In the genomic region with DNA sequence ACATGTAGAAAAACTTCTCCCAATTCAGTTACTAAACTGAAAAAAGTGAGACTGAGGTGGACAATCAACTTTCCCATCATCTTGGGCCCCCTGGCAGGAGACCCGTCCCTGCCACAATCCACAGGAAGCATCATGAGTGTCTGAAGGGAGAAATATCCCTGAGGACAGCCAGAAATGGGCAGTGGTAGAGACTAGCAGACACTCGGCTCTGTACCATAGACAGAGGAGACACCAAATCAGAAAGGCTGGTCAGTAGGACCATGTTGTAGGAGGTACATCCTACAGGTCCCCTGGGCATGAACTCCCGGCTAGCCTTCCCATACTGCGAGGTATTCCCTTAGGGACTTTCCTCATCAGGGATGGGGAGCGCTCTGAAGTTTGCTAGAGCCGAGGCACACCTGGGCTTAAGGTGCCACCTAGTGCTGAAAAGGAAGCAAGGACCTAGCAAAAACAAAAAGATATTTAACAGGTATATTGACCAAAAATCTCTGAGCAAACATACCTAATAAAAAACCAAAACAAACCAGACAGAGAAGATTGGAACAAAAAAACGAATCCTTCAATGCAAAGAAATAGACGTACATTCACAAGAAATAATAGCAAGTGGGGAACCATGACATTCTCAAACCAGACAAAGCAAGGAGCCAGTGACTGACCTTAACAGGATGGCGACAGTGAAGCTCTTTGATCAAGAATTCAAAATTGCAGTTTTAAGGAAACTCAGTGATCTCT, we compare ENCODE assay signal across 11 cellular contexts. TPM values are rescaled to one million over a fixed set of nuclear protein-coding genes. Genes with fewer than 3 reads are reported as not detected.
DNase-seq lines count a peak whose midpoint lies in the region; ATAC-seq and TF ChIP-seq lines count a peak whose summit lies in the region.
"Had no signal": no experiment of that assay in that cellular context is flagged by ENCODE, and none has a peak within 500 bp of the region (broad histone marks: within the 10 kb centered on the region; RNA-seq: fewer than 3 reads in every experiment).

No MANE protein-coding gene starts in this region.

- H2AFZ ChIP-seq in OCI-LY1 (ENCODE audit: low read length): no peak overlapping the region

- CTCF ChIA-PET in activated CD8-positive, alpha-beta T cell treated with anti-CD3 and anti-CD28 coated beads, Interleukin-2, amount 10 ng/mL, durations not matched to agents 7 days and 5 days (lab: Charles Lee): interaction anchor here (0.9 kb wide), 1 partner anchor 19 kb away, joined by 4 read pairs; no protein-coding TSS in a partner anchor

- in situ Hi-C loops in transverse colon (cut with MboI; ENCODE audit: low pct_ligation_motif_present in 1 of 4, low pct_unique_long_range_greater_than_20kb in 1 of 4, low sequenced_read_pairs in 3 of 4): loop anchor here in 2 of 4 donors (25.0 kb wide), 3 partner anchors 224 to 374 kb away; no protein-coding TSS in a partner anchor

- H3K36me3 ChIP-seq in OCI-LY1 (ENCODE audit: insufficient read depth, low read length) (no peaks in the 10 kb centered on the region), transverse colon (no peaks in the 10 kb centered on the region)

- peak; percentile 72 for DNase-seq in activated CD4-positive, alpha-beta T cell treated with anti-CD3 and anti-CD28 coated beads, Interleukin-2, amount 10 ng/mL, durations not matched to agents 24 days and 14 days
- DNase-seq in activated CD4-positive, alpha-beta T cell treated with anti-CD3 and anti-CD28 coated beads for 4 hours: no peak
- DNase-seq in fibroblast of mammary gland (ENCODE audit: low read depth) (peak; percentile 24), transverse colon (peak; percentile 24), mesothelial cell of epicardium (ENCODE audit: low spot score in 2 of 2, unreplicated experiment in 2 of 2) (no peak)
- no peak for DNase-seq in activated CD8-positive, alpha-beta T cell treated with anti-CD3 and anti-CD28 coated beads, Interleukin-2, amount 10 ng/mL, durations not matched to agents 7 days and 5 days
- DNase-seq: activated CD4-positive, alpha-beta memory T cell treated with anti-CD3 and anti-CD28 coated beads for 36 hours; glutamatergic neuron had no signal

- TF ChIP-seq EP300 in transverse colon (IDR thresholded peaks at IDR 0.05; ENCODE audit: low read depth): no peak

- H3K36me3 Mint-ChIP-seq in activated CD4-positive, alpha-beta T cell treated with anti-CD3 and anti-CD28 coated beads, Interleukin-2, amount 10 ng/mL, durations not matched to agents 24 days and 14 days (ENCODE audit: low read depth): peaks cover 18% of the 10 kb centered on the region
- peaks cover 12% of the 10 kb centered on the region for H3K36me3 Mint-ChIP-seq in mesothelial cell of epicardium
- H3K36me3 Mint-ChIP-seq in activated CD8-positive, alpha-beta T cell treated with anti-CD3 and anti-CD28 coated beads, Interleukin-2, amount 10 ng/mL, durations not matched to agents 7 days and 5 days (ENCODE audit: low read depth): peaks cover 11% of the 10 kb centered on the region

- peaks cover 4% of the 10 kb centered on the region for H3K9me3 Mint-ChIP-seq in activated CD4-positive, alpha-beta T cell treated with anti-CD3 and anti-CD28 coated beads, Interleukin-2, amount 10 ng/mL, durations not matched to agents 24 days and 14 days
- H3K9me3 Mint-ChIP-seq in mesothelial cell of epicardium: peaks cover 32% of the 10 kb centered on the region
- H3K9me3 Mint-ChIP-seq in activated CD8-positive, alpha-beta T cell treated with anti-CD3 and anti-CD28 coated beads, Interleukin-2, amount 10 ng/mL, durations not matched to agents 7 days and 5 days (ENCODE audit: insufficient read depth): peaks cover 12% of the 10 kb centered on the region

- H3K27me3 Mint-ChIP-seq in activated CD4-positive, alpha-beta T cell treated with anti-CD3 and anti-CD28 coated beads, Interleukin-2, amount 10 ng/mL, durations not matched to agents 24 days and 14 days: no peaks in the 10 kb centered on the region
- H3K27me3 Mint-ChIP-seq in mesothelial cell of epicardium (ENCODE audit: low read depth): no peaks in the 10 kb centered on the region
- H3K27me3 Mint-ChIP-seq in activated CD8-positive, alpha-beta T cell treated with anti-CD3 and anti-CD28 coated beads, Interleukin-2, amount 10 ng/mL, durations not matched to agents 7 days and 5 days (ENCODE audit: low read depth): no peaks in the 10 kb centered on the region
- H3K27me3 Mint-ChIP-seq: activated CD4-positive, alpha-beta memory T cell treated with anti-CD3 and anti-CD28 coated beads for 36 hours had no signal

- H3K4me1 Mint-ChIP-seq in activated CD4-positive, alpha-beta T cell treated with anti-CD3 and anti-CD28 coated beads, Interleukin-2, amount 10 ng/mL, durations not matched to agents 24 days and 14 days: peaks cover 4% of the 10 kb centered on the region
- H3K4me1 Mint-ChIP-seq in mesothelial cell of epicardium: no peaks in the 10 kb centered on the region
- no peaks in the 10 kb centered on the region for H3K4me1 Mint-ChIP-seq in activated CD8-positive, alpha-beta T cell treated with anti-CD3 and anti-CD28 coated beads, Interleukin-2, amount 10 ng/mL, durations not matched to agents 7 days and 5 days (ENCODE audit: low read depth)

- no peak overlapping the region for H3K4me3 Mint-ChIP-seq in activated CD4-positive, alpha-beta T cell treated with anti-CD3 and anti-CD28 coated beads, Interleukin-2, amount 10 ng/mL, durations not matched to agents 24 days and 14 days
- H3K4me3 Mint-ChIP-seq in mesothelial cell of epicardium: no peak overlapping the region
- no peak overlapping the region for H3K4me3 Mint-ChIP-seq in activated CD8-positive, alpha-beta T cell treated with anti-CD3 and anti-CD28 coated beads, Interleukin-2, amount 10 ng/mL, durations not matched to agents 7 days and 5 days
- H3K4me3 Mint-ChIP-seq: activated CD4-positive, alpha-beta memory T cell treated with anti-CD3 and anti-CD28 coated beads for 36 hours; CD4-positive, CD25-positive, alpha-beta regulatory T cell had no signal

- H4K20me1 ChIP-seq in OCI-LY1 (ENCODE audit: insufficient read depth, low read length): no peaks in the 10 kb centered on the region

- peak; percentile 50; the same call in 1 of the 2 replicates for TF ChIP-seq CTCF in OCI-LY1 (IDR thresholded peaks at IDR 0.05; ENCODE audit: low read length)
- peak; percentile 11 for TF ChIP-seq CTCF in fibroblast of mammary gland (conservative IDR thresholded peaks at IDR 0.05; ENCODE audit: control insufficient read depth, insufficient read depth, low read depth, low read length)
- peak; percentile 24 to 58 (median 46) for TF ChIP-seq CTCF in transverse colon (IDR thresholded peaks at IDR 0.05)
- TF ChIP-seq CTCF in mesothelial cell of epicardium (IDR thresholded peaks at IDR 0.05; ENCODE audit: unreplicated experiment): no peak

- H3K9ac ChIP-seq in OCI-LY1 (ENCODE audit: low read length): no peak overlapping the region

- no peaks in the 10 kb centered on the region for H3K9me2 ChIP-seq in OCI-LY1 (ENCODE audit: low read depth, low read length)

- H3K27ac ChIP-seq in OCI-LY1 (ENCODE audit: low read depth, low read length, poor library complexity, severe bottlenecking): no peak overlapping the region
- H3K27ac ChIP-seq in transverse colon: no peak overlapping the region

- intact Hi-C loops in activated CD4-positive, alpha-beta T cell treated with anti-CD3 and anti-CD28 coated beads, Interleukin-2, amount 10 ng/mL, durations not matched to agents 24 days and 14 days (cut with micrococcal nuclease): loop anchor here (2.0 to 10.0 kb wide), 3 partner anchors 179 to 437 kb away; a partner anchor contains a TSS
- intact Hi-C loops in transverse colon (cut with DNase I; ENCODE audit: low total_unique reads): no loop called here

- no peaks in the 10 kb centered on the region for H3F3A ChIP-seq in OCI-LY1 (ENCODE audit: insufficient read depth, low read length)

- H3K27ac Mint-ChIP-seq in activated CD4-positive, alpha-beta T cell treated with anti-CD3 and anti-CD28 coated beads, Interleukin-2, amount 10 ng/mL, durations not matched to agents 24 days and 14 days: no peak overlapping the region
- no peak overlapping the region for H3K27ac Mint-ChIP-seq in mesothelial cell of epicardium
- H3K27ac Mint-ChIP-seq in activated CD8-positive, alpha-beta T cell treated with anti-CD3 and anti-CD28 coated beads, Interleukin-2, amount 10 ng/mL, durations not matched to agents 7 days and 5 days: no peak overlapping the region
- H3K27ac Mint-ChIP-seq: activated CD4-positive, alpha-beta memory T cell treated with anti-CD3 and anti-CD28 coated beads for 36 hours; CD4-positive, CD25-positive, alpha-beta regulatory T cell had no signal

- H3K4me3 ChIP-seq in OCI-LY1 (ENCODE audit: low read depth, low read length, poor library complexity, severe bottlenecking): no peak overlapping the region
- H3K4me3 ChIP-seq in fibroblast of mammary gland (ENCODE audit: control insufficient read depth, low read depth, low read length): no peak overlapping the region
- no peak overlapping the region for H3K4me3 ChIP-seq in transverse colon

- no peaks in the 10 kb centered on the region for H3K79me2 ChIP-seq in OCI-LY1 (ENCODE audit: insufficient read depth, low read length)

- H3K27me3 ChIP-seq in OCI-LY1 (ENCODE audit: insufficient read depth, low read length) (no peaks in the 10 kb centered on the region), transverse colon (no peaks in the 10 kb centered on the region)

- H3K4me2 ChIP-seq in OCI-LY1 (ENCODE audit: low read length): no peak overlapping the region

- TF ChIP-seq POLR2A in transverse colon (IDR thresholded peaks at IDR 0.05): no peak

- no peak for ATAC-seq in GM21360 (IDR thresholded peaks at IDR 0.05; ENCODE audit: unreplicated experiment)
- no peak for ATAC-seq in activated CD8-positive, alpha-beta T cell treated with anti-CD3 and anti-CD28 coated beads, Interleukin-2, amount 10 ng/mL, durations not matched to agents 7 days and 5 days

- 37 to 48% methylated on average over 8 to 9 of the region's 9 CpGs for WGBS in transverse colon (ENCODE audit: low coverage in 1 of 2), 2 donors

- H3K4me1 ChIP-seq in OCI-LY1 (ENCODE audit: insufficient read depth, low read length, severe bottlenecking): no peaks in the 10 kb centered on the region
- H3K4me1 ChIP-seq in transverse colon: no peaks in the 10 kb centered on the region

- H3K9me3 ChIP-seq in OCI-LY1 (ENCODE audit: low read length) (no peaks in the 10 kb centered on the region), transverse colon (no peaks in the 10 kb centered on the region)

- POLR2A ChIA-PET in activated CD8-positive, alpha-beta T cell treated with anti-CD3 and anti-CD28 coated beads, Interleukin-2, amount 10 ng/mL, durations not matched to agents 7 days and 5 days (lab: Charles Lee): no interaction called here

RNA-seq across cellular contexts. Expression of a gene that starts 55.6 kb away (rescaled TPM):
- total RNA-seq in activated CD4-positive, alpha-beta T cell treated with anti-CD3 and anti-CD28 coated beads, Interleukin-2, amount 10 ng/mL, durations not matched to agents 24 days and 14 days: 19.3 and 19.4 TPM in 2 replicates
- total RNA-seq in transverse colon: 10 to 100 TPM in 3 of 4 donors, 1 to 10 TPM in 1; 2.0 to 18.0 (median 11.3) TPM
- total RNA-seq in mesothelial cell of epicardium: 15.4 to 16.9 TPM (median 16.6 TPM) in 3 replicates
- 10 to 100 TPM; 22.0 to 25.8 TPM for total RNA-seq in activated CD8-positive, alpha-beta T cell treated with anti-CD3 and anti-CD28 coated beads, Interleukin-2, amount 10 ng/mL, durations not matched to agents 7 days and 5 days

RNA-seq across cellular contexts. Expression of a gene that starts 55.6 kb away (rescaled TPM):
- total RNA-seq in activated CD4-positive, alpha-beta T cell treated with anti-CD3 and anti-CD28 coated beads, Interleukin-2, amount 10 ng/mL, durations not matched to agents 24 days and 14 days: 1.9 and 2.3 TPM in 2 replicates
- total RNA-seq in transverse colon (1 to 10 TPM in 2 of 4 donors, under 1 TPM in 2; 0.27 to 2.6 (median 1.4) TPM), mesothelial cell of epicardium (3.7 to 5.8 TPM (median 4.5 TPM) in 3 replicates)
- 1 to 10 TPM; 2.4 to 2.5 TPM for total RNA-seq in activated CD8-positive, alpha-beta T cell treated with anti-CD3 and anti-CD28 coated beads, Interleukin-2, amount 10 ng/mL, durations not matched to agents 7 days and 5 days

Comparison
In these comparisons a context has a peak if more than half of its experiments do, and no peak if none do; other contexts are left out.
1. DNase-seq: peak in activated CD4-positive, alpha-beta T cell treated with anti-CD3 and anti-CD28 coated beads, Interleukin-2, amount 10 ng/mL, durations not matched to agents 24 days and 14 days (single experiment), fibroblast of mammary gland (single experiment) and transverse colon (single experiment); none in activated CD4-positive, alpha-beta T cell treated with anti-CD3 and anti-CD28 coated beads for 4 hours (0 of 2), mesothelial cell of epicardium (0 of 2) and activated CD8-positive, alpha-beta T cell treated with anti-CD3 and anti-CD28 coated beads, Interleukin-2, amount 10 ng/mL, durations not matched to agents 7 days and 5 days (single experiment).